1 cellular context compared by ENCODE assay signal in genomic region chr17:77826132-77826873, GRCh38.
A peak's percentile ranks its signal among the peaks of the same experiment; 100 is the strongest.
TF ChIP-seq lines count a peak whose summit lies in the region.

No MANE protein-coding gene starts in this region.

TF ChIP-seq in GM12878, 131 proteins besides CTCF, POLR2A, EP300 and RAD21 (continued from another document):
- TF ChIP-seq ATF2 (IDR thresholded peaks at IDR 0.05; ENCODE audit: low read length) (no peak), HCFC1 (IDR thresholded peaks at IDR 0.05; ENCODE audit: low read length) (no peak), KAT2A (conservative IDR thresholded peaks at IDR 0.05; ENCODE audit: control insufficient read depth, low read depth, low read length) (no peak), ZNF24 (IDR thresholded peaks at IDR 0.05) (peak; percentile 93)
